9 cellular contexts compared by ENCODE assay signal in genomic region chr15:65287515-65287845, GRCh38. TPM values are rescaled to one million over a fixed set of nuclear protein-coding genes. Genes with fewer than 3 reads are reported as not detected.
DNase-seq lines count a peak whose midpoint lies in the region; ATAC-seq and TF ChIP-seq lines count a peak whose summit lies in the region.
"Had no signal": no experiment of that assay in that cellular context is flagged by ENCODE, and none has a peak within 500 bp of the region (broad histone marks: within the 10 kb centered on the region; RNA-seq: fewer than 3 reads in every experiment).

No MANE protein-coding gene starts in this region.

- H3K4me1 Mint-ChIP-seq in endodermal cell: peaks cover 26% of the 10 kb centered on the region

- H3K36me3 Mint-ChIP-seq in endodermal cell (ENCODE audit: low read depth): no peaks in the 10 kb centered on the region

- no peaks in the 10 kb centered on the region for H3K27me3 ChIP-seq in endodermal cell (ENCODE audit: control insufficient read depth, insufficient read depth, low read length, poor library complexity, severe bottlenecking)

- in situ Hi-C loops in GM13977 (cut with MboI; ENCODE audit: low pct_unique_long_range_greater_than_20kb, low sequenced_read_pairs, unreplicated experiment): loop anchor here (25.0 kb wide), 2 partner anchors 100 to 225 kb away; partner anchors contain the start of genes CLPX and RASL12

- H3K4me3 ChIP-seq in endodermal cell (ENCODE audit: low read length) (peak overlapping the region; percentile 74), retinal pigment epithelial cell (ENCODE audit: low read length) (peak overlapping the region; percentile 49)

- DNase-seq in GM13977 (ENCODE audit: low spot score): peak; percentile 35
- DNase-seq in OCI-M1 (lab: John Stamatoyannopoulos, UW): peak; percentile 41
- no peak for DNase-seq in endodermal cell
- no peak for DNase-seq in retinal pigment epithelial cell (ENCODE audit: low read depth)
- DNase-seq in C1 segment of cervical spinal cord (lab: John Stamatoyannopoulos, UW): no peak
- no peak for DNase-seq in NCI-H1694 (lab: John Stamatoyannopoulos, UW)
- no peak for DNase-seq in activated CD8-positive, alpha-beta memory T cell treated with anti-CD3 and anti-CD28 coated beads, Interleukin-2, amount 50 U/mL, for 48 hours

- no peaks in the 10 kb centered on the region for H3K9me3 ChIP-seq in endodermal cell (ENCODE audit: control insufficient read depth, low read length)

- peaks cover 6% of the 10 kb centered on the region for H3K27me3 Mint-ChIP-seq in endodermal cell (ENCODE audit: insufficient read depth)

- H3K9me3 Mint-ChIP-seq in endodermal cell: no peaks in the 10 kb centered on the region

- TF ChIP-seq CTCF in GM13977 (IDR thresholded peaks at IDR 0.05; ENCODE audit: extremely low read depth, insufficient read depth, missing control alignments) (no peak), endodermal cell (conservative IDR thresholded peaks at IDR 0.05) (no peak), retinal pigment epithelial cell (conservative IDR thresholded peaks at IDR 0.05; ENCODE audit: low read depth, low read length) (no peak)

- H3K27ac ChIP-seq in endodermal cell (ENCODE audit: low read depth, low read length): no peak overlapping the region

- no peaks in the 10 kb centered on the region for H3K36me3 ChIP-seq in endodermal cell (ENCODE audit: control insufficient read depth, insufficient read depth, low read length)

- no peak overlapping the region for H3K9ac ChIP-seq in endodermal cell (ENCODE audit: extremely low read depth, low read length, poor library complexity, severe bottlenecking)

- peaks cover 18% of the 10 kb centered on the region for H3K4me1 ChIP-seq in endodermal cell (ENCODE audit: control insufficient read depth, insufficient read depth, low read length)

- whole genome bisulfite sequencing in endodermal cell (ENCODE audit: insufficient coverage in 1 of 2, insufficient read length in 1 of 2), 2 experiments: 80 to 91% methylated on average over 2 of the region's 2 CpGs

- ATAC-seq in GM18502 (IDR thresholded peaks at IDR 0.05; ENCODE audit: poor library complexity, unreplicated experiment): no peak

- peak overlapping the region; percentile 88 for H3K27ac Mint-ChIP-seq in endodermal cell

- H3K4me3 Mint-ChIP-seq in endodermal cell: peak overlapping the region; percentile 68

RNA-seq across cellular contexts. Expression of gene PARP16, which starts 0.8 kb away (rescaled TPM):
- 10 to 100 TPM in 1 of 2 donors, 1 to 10 TPM in 1; 4.3 to 11.6 TPM for total RNA-seq in endodermal cell
- 12.7 TPM for polyA plus RNA-seq in endodermal cell (2013, experiment 1 of 2)
- polyA plus RNA-seq in endodermal cell (2013, experiment 2 of 2): 12.6 TPM

RNA-seq across cellular contexts. Expression of gene RNU5A-1, which starts 8.4 kb away (rescaled TPM):
- total RNA-seq in endodermal cell: not detected
- 11,210 TPM for polyA plus RNA-seq in endodermal cell (2013, experiment 1 of 2)
- polyA plus RNA-seq in endodermal cell (2013, experiment 2 of 2): 16,814 TPM
- total RNA-seq: lung microvascular endothelial cell had no signal

RNA-seq across cellular contexts. Expression of gene RNU5B-1, which starts 17.0 kb away (rescaled TPM):
- total RNA-seq in endodermal cell: 10 to 100 TPM in 1 of 2 donors, not detected in 1; 18.6 TPM
- 18,487 TPM for polyA plus RNA-seq in endodermal cell (2013, experiment 1 of 2)
- polyA plus RNA-seq in endodermal cell (2013, experiment 2 of 2): 28,205 TPM
- total RNA-seq: lung microvascular endothelial cell had no signal

Comparison
In these comparisons a context has a peak if more than half of its experiments do, and no peak if none do; other contexts are left out.
1. DNase-seq: peak in GM13977 (single experiment) and OCI-M1 (single experiment); none in endodermal cell (single experiment), retinal pigment epithelial cell (single experiment), C1 segment of cervical spinal cord (0 of 14), NCI-H1694 (single experiment) and activated CD8-positive, alpha-beta memory T cell treated with anti-CD3 and anti-CD28 coated beads, Interleukin-2, amount 50 U/mL, for 48 hours (single experiment).